Comparison of ENCODE assay signal across 9 cellular contexts in the genomic region with DNA sequence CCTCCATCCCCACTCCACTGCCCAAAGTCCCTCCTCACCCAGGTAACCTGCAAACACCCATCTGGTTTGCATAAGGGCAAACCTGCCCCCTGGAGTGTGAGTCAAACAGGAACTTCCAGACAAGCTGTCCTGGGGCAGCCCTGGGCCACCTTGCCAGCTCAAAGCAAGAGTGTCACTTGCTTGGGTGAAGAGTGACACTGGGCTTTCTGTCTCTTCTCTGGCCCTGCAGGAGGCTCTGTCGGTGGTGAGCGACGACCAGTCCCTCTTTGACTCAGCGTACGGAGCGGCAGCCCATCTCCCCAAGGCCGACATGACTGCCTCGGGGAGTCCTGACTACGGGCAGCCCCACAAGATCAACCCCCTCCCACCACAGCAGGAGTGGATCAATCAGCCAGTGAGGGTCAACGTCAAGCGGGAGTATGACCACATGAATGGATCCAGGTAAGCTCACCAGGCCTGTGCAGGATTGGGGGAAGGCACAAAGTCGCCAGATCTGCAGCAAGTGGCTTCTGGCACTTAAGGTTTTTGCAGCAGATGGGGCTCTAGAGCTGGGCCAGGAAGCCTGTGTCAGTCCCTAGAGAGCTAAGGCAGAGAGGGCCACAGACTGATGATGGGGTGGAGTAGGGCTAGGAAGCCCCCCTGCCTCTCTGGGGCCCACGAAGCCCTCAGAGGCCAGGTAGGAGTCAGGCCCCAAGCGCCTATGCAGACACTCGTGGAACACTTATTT.
DNase-seq lines count a peak whose midpoint lies in the region; ATAC-seq and TF ChIP-seq lines count a peak whose summit lies in the region.
"Had no signal": no experiment of that assay in that cellular context is flagged by ENCODE, and none has a peak within 500 bp of the region (broad histone marks: within the 10 kb centered on the region; RNA-seq: fewer than 3 reads in every experiment).

No MANE protein-coding gene starts in this region.

- no peaks in the 10 kb centered on the region for H3K27me3 ChIP-seq in BLaER1 treated with 17β-estradiol and CSF1 and Interleukin-3, amounts not matched to agents 10 nM and 100 nM

- peak overlapping the region in 10 of 11 experiments; percentile 5 to 53 (median 26); a peak in 13 of 22 replicates for H3K9ac ChIP-seq in BLaER1 treated with 17β-estradiol and CSF1 and Interleukin-3, amounts not matched to agents 10 nM and 100 nM

- TF ChIP-seq CTCF in omental fat pad (IDR thresholded peaks at IDR 0.05): no peak

- peaks cover 95 to 100% (median 100%) of the 10 kb centered on the region in 11 experiments for H4K20me1 ChIP-seq in BLaER1 treated with 17β-estradiol and CSF1 and Interleukin-3, amounts not matched to agents 10 nM and 100 nM

- ATAC-seq in GM19035 (IDR thresholded peaks at IDR 0.05; ENCODE audit: unreplicated experiment): peak; percentile 75
- peak; percentile 70 for ATAC-seq in HG03060 (IDR thresholded peaks at IDR 0.05; ENCODE audit: low read depth, unreplicated experiment)
- no peak for ATAC-seq in omental fat pad (ENCODE audit: low FRiP score)

- peaks cover 70 to 100% (median 97%) of the 10 kb centered on the region in 11 experiments for H3K36me3 ChIP-seq in BLaER1 treated with 17β-estradiol and CSF1 and Interleukin-3, amounts not matched to agents 10 nM and 100 nM

- no peaks in the 10 kb centered on the region for H3K9me3 ChIP-seq in BLaER1 treated with 17β-estradiol and CSF1 and Interleukin-3, amounts not matched to agents 10 nM and 100 nM (replicated peaks in 1 of 11)

- H3K4me2 ChIP-seq in BLaER1 treated with 17β-estradiol and CSF1 and Interleukin-3, amounts not matched to agents 10 nM and 100 nM: peak overlapping the region in 10 of 11 experiments; percentile 13 to 66 (median 38); a peak in 16 of 22 replicates

- intact Hi-C loops in head of caudate nucleus (cut with DNase I): no loop called here

- peaks cover 57 to 98% (median 90%) of the 10 kb centered on the region in 10 experiments for H3K4me1 ChIP-seq in BLaER1 treated with 17β-estradiol and CSF1 and Interleukin-3, amounts not matched to agents 10 nM and 100 nM

- no peak overlapping the region for H3K4me3 ChIP-seq in BLaER1 treated with 17β-estradiol and CSF1 and Interleukin-3, amounts not matched to agents 10 nM and 100 nM
- H3K4me3 ChIP-seq: SK-N-MC had no signal

- DNase-seq in activated T-cell treated with anti-CD3 and anti-CD28 coated beads, Interleukin-2, amount 50 U/mL, for 48 hours: peak; percentile 75 to 76
- no peak for DNase-seq in ureter (ENCODE audit: low spot score)
- DNase-seq in NCI-H524 treated with DMSO at 0.1 percent for 48 hours (lab: John Stamatoyannopoulos, UW): no peak
- no peak for DNase-seq in omental fat pad (ENCODE audit: low spot score)
- no peak for DNase-seq in head of caudate nucleus

- H3K27ac ChIP-seq in BLaER1 treated with 17β-estradiol and CSF1 and Interleukin-3, amounts not matched to agents 10 nM and 100 nM: peak overlapping the region in 10 of 11 experiments; percentile 34 to 71 (median 54); a peak in 21 of 22 replicates
- H3K27ac ChIP-seq: SK-N-MC had no signal

Comparison
In these comparisons a context has a peak if more than half of its experiments do, and no peak if none do; other contexts are left out.
1. DNase-seq: peak in activated T-cell treated with anti-CD3 and anti-CD28 coated beads, Interleukin-2, amount 50 U/mL, for 48 hours (2 of 2); none in ureter (single experiment), NCI-H524 treated with DMSO at 0.1 percent for 48 hours (single experiment), omental fat pad (single experiment) and head of caudate nucleus (0 of 42).